In the genomic region with DNA sequence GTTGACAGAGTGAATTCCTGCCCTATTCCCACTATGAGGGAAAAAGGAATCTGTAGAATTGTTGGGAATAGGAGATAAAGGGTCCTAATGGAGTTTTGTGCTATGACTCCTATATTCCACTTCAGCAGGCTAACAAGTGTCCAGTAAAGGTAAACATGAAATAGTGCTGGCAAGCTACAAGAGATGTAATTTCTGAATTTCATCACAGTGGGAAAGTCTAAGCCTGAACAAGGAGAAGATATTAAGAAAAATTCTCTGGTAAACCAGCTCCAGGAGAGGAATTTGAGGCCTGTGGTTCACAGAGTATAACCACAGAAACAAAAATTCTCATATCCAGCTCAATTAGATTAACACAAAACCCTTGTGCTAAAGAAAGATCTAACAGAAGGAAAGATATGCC, we compare ENCODE assay signal across 26 cellular contexts. TPM values are rescaled to one million over a fixed set of nuclear protein-coding genes. Genes with fewer than 3 reads are reported as not detected.
"Had no signal": no experiment of that assay in that cellular context is flagged by ENCODE, and none has a peak within 500 bp of the region (broad histone marks: within the 10 kb centered on the region; RNA-seq: fewer than 3 reads in every experiment).

No MANE protein-coding gene starts in this region.

- DNase-seq: activated CD4-positive, alpha-beta memory T cell treated with anti-CD3 and anti-CD28 coated beads, Interleukin-2, amount 10 ng/mL, durations not matched to agents 7 days and 5 days; activated CD4-positive, alpha-beta T cell treated with anti-CD3 and anti-CD28 coated beads for 36 hours; activated CD4-positive, alpha-beta T cell treated with anti-CD3 and anti-CD28 coated beads, Interleukin-2, amount 50 U/mL, for 1 hour; activated gamma-delta T cell; activated naive CD4-positive, alpha-beta T cell treated with anti-CD3 and anti-CD28 coated beads for 36 hours; activated T-cell treated with anti-CD3 and anti-CD28 coated beads for 4 hours; activated T-cell treated with anti-CD3 and anti-CD28 coated beads, Interleukin-2, amount 50 U/mL, for 48 hours; anterior cingulate cortex; cerebellar nuclear complex; MG63; NCI-H1105; NCI-H1436 treated with DMSO at 0.1 percent for 48 hours; NCI-H187; NCI-H2081; NCI-H446; NCI-H524; PC-9; SIG-M5; T-helper 1 cell; WERI-Rb-1 had no signal

- H3K9me3 ChIP-seq: MG63 had no signal

- H3K4me3 ChIP-seq: MG63, PC-9, SK-N-MC had no signal

- H3K27me3 ChIP-seq: MG63 had no signal

- H3K27ac ChIP-seq: PC-9, SK-N-MC, WERI-Rb-1 had no signal

- H3K36me3 ChIP-seq: MG63, WERI-Rb-1 had no signal

RNA-seq across cellular contexts. Expression of a gene that starts 10.3 kb away (rescaled TPM):
- total RNA-seq: activated CD4-positive, alpha-beta memory T cell treated with anti-CD3 and anti-CD28 coated beads, Interleukin-2, amount 10 ng/mL, durations not matched to agents 7 days and 5 days; activated CD4-positive, alpha-beta T cell treated with anti-CD3 and anti-CD28 coated beads for 36 hours; activated CD8-positive, alpha-beta memory T cell treated with anti-CD3 and anti-CD28 coated beads for 36 hours; activated naive CD4-positive, alpha-beta T cell treated with anti-CD3 and anti-CD28 coated beads for 36 hours; activated T-helper 17 cell treated with anti-CD3 and anti-CD28 coated beads, Interleukin-2, amount 50 U/mL, for 72 hours; cardiac septum; PC-9; RPMI7951; T-helper 2 cell treated with Interferon-gamma antibody and Interleukin-4, amounts not matched to agents 100 ng/mL and 5 ng/mL, for 36 hours had no signal
